Comparison of ENCODE assay signal across 2 cellular contexts in the genomic region with DNA sequence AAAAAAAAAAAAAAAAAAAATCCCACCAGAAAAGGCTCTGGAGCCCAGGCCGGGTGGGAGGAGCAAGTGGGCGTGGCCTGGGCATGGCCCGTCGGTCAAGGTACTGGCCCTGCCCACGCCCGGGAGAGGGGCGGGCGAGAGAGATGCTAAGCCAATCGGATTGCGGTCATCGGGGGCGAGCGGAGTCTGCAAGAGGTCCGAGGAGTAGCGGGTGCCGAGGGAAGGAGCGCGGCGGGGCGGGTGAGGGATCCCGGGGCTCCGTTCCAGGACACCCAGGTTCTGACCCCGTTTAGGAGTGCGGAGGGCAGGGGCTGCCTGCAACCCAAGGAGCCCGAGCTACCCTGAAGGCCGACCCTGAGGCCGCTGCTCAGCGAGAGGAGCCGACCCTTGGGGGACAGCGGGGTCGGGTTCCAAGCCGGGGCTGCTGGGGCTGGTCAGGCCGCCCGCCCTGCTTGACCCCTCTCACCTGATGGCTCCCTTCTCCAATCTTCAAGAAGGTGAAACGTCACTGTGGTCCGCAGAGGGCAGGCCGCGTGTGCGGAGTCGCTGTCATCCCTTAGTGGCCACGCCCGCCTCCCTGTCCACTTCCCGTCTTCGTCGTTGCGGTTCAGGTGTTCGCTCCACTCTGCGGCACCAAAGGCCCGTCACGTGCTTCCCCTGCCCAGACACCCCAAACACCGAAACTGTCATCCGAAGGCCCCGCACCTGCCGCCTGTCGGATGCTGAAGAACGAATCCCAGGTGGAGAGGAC.
TF ChIP-seq lines count a peak whose summit lies in the region.

No MANE protein-coding gene starts in this region.

TF ChIP-seq in Ishikawa, 13 proteins besides CTCF, POLR2A, EP300 and RAD21 (continued from another document):
- no peak for TF ChIP-seq FOXM1 (IDR thresholded peaks at IDR 0.05; ENCODE audit: borderline replicate concordance, low read depth)
- TF ChIP-seq, protein P1, sequence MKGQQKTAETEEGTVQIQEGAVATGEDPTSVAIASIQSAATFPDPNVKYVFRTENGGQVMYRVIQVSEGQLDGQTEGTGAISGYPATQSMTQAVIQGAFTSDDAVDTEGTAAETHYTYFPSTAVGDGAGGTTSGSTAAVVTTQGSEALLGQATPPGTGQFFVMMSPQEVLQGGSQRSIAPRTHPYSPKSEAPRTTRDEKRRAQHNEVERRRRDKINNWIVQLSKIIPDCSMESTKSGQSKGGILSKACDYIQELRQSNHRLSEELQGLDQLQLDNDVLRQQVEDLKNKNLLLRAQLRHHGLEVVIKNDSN (IDR thresholded peaks at IDR 0.05), result peak; percentile 75
- no peak for TF ChIP-seq CEBPB (IDR thresholded peaks at IDR 0.05)
TF ChIP-seq in Ishikawa: peak in this region for 2.

TF ChIP-seq in WTC11, 78 proteins besides CTCF, POLR2A, EP300 and RAD21 (continued from another document):
- TF ChIP-seq, protein P2, sequence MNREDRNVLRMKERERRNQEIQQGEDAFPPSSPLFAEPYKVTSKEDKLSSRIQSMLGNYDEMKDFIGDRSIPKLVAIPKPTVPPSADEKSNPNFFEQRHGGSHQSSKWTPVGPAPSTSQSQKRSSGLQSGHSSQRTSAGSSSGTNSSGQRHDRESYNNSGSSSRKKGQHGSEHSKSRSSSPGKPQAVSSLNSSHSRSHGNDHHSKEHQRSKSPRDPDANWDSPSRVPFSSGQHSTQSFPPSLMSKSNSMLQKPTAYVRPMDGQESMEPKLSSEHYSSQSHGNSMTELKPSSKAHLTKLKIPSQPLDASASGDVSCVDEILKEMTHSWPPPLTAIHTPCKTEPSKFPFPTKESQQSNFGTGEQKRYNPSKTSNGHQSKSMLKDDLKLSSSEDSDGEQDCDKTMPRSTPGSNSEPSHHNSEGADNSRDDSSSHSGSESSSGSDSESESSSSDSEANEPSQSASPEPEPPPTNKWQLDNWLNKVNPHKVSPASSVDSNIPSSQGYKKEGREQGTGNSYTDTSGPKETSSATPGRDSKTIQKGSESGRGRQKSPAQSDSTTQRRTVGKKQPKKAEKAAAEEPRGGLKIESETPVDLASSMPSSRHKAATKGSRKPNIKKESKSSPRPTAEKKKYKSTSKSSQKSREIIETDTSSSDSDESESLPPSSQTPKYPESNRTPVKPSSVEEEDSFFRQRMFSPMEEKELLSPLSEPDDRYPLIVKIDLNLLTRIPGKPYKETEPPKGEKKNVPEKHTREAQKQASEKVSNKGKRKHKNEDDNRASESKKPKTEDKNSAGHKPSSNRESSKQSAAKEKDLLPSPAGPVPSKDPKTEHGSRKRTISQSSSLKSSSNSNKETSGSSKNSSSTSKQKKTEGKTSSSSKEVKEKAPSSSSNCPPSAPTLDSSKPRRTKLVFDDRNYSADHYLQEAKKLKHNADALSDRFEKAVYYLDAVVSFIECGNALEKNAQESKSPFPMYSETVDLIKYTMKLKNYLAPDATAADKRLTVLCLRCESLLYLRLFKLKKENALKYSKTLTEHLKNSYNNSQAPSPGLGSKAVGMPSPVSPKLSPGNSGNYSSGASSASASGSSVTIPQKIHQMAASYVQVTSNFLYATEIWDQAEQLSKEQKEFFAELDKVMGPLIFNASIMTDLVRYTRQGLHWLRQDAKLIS (CRISPR knock-in tag; IDR thresholded peaks at IDR 0.05; ENCODE audit: borderline replicate concordance), result no peak
- TF ChIP-seq, protein P3, sequence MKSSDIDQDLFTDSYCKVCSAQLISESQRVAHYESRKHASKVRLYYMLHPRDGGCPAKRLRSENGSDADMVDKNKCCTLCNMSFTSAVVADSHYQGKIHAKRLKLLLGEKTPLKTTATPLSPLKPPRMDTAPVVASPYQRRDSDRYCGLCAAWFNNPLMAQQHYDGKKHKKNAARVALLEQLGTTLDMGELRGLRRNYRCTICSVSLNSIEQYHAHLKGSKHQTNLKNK (CRISPR knock-in tag; IDR thresholded peaks at IDR 0.05), result no peak
- TF ChIP-seq TP53 (CRISPR knock-in tag; IDR thresholded peaks at IDR 0.05) (0 out of 2 replicates have a peak, but pooled peaks have one; percentile 29), ZBTB21 (CRISPR knock-in tag; IDR thresholded peaks at IDR 0.05; ENCODE audit: borderline replicate concordance) (0 out of 2 replicates have a peak, but pooled peaks have one; percentile 32), SP1 (CRISPR knock-in tag; conservative IDR thresholded peaks at IDR 0.05) (peak; percentile 69), IRF2 (CRISPR knock-in tag; IDR thresholded peaks at IDR 0.05; ENCODE audit: borderline replicate concordance, low read depth) (no peak), FOXP1 (CRISPR knock-in tag; IDR thresholded peaks at IDR 0.05; ENCODE audit: borderline replicate concordance) (0 out of 2 replicates have a peak, but pooled peaks have one; percentile 54)
